ENCODE assay signal across 8 cellular contexts in the genomic region with DNA sequence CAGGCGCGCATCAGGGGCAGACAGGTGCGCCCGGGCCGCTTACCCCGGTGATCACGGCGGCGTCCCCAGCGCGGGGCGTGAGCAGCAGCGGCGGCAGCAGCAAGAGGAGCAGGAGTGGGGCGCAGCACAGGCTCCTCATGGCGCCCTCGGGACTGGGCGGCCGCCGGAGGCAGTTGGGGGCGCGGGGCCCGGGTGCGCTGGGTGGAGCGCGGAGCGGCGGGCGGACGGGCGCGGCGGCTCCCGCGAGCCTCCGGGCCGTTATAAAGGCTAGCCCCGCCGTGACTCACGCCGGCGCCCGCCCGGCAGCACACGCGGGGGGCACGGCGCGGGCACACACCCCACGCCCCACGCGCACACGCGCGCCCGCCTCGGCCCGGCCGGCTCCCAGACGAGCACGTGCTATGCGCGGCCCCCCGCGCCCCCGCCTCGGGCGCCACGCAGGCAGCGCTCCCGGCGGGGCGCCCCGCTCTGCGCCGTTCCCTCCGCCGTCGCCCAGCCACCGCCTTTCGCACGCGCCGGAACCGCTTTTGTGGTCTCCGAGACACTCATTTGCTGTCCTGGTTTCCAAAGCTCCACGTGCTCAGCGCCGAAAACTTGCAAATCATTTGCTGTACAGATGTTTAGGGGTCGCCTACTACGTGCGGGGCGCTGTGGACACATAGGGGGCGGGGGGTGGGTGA. TPM values are rescaled to one million over a fixed set of nuclear protein-coding genes. Genes with fewer than 3 reads are reported as not detected.
DNase-seq lines count a peak whose midpoint lies in the region; ATAC-seq and TF ChIP-seq lines count a peak whose summit lies in the region.

A gene with protein sequence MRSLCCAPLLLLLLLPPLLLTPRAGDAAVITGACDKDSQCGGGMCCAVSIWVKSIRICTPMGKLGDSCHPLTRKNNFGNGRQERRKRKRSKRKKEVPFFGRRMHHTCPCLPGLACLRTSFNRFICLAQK (minus strand): TSS at position 235 of the 680 bp plus-strand sequence. CDS start 96 bp downstream, at position 139.

- H3K27ac ChIP-seq in dorsolateral prefrontal cortex: no peak within 1 kb of the TSS

- ATAC-seq in omental fat pad (ENCODE audit: low FRiP score) (peak; percentile 91), HG02610 (IDR thresholded peaks at IDR 0.05; ENCODE audit: unreplicated experiment) (no peak)

- in situ Hi-C loops in GM13976 (cut with MboI; ENCODE audit: low sequenced_read_pairs, unreplicated experiment): no loop called here

- peaks cover 0 to 68% (median 53%) of the 10 kb centered on the region in 45 donors for H3K27me3 ChIP-seq in dorsolateral prefrontal cortex

- H3K4me3 ChIP-seq in dorsolateral prefrontal cortex: peak within 1 kb of the TSS; percentile 11 to 69 (median 47)

- intact Hi-C loops in dorsolateral prefrontal cortex (cut with DNase I): no loop called here

- TF ChIP-seq CTCF in GM13976 (IDR thresholded peaks at IDR 0.05; ENCODE audit: borderline replicate concordance, control extremely low read depth, extremely low read depth, insufficient read depth, missing control alignments) (no peak), dorsolateral prefrontal cortex (IDR thresholded peaks at IDR 0.05 in 54 of 56, conservative IDR thresholded peaks at IDR 0.05 in 2 of 56; ENCODE audit: low read depth in 1 of 56, partially characterized antibody in 56 of 56) (no peak), omental fat pad (IDR thresholded peaks at IDR 0.05) (no peak)

- DNase-seq in GM13976 (ENCODE audit: low spot score) (peak; percentile 42), T-helper 22 cell (ENCODE audit: low read depth) (peak; percentile 1), dorsolateral prefrontal cortex (no peak), omental fat pad (ENCODE audit: low spot score) (no peak), kidney glomerular epithelial cell (lab: John Stamatoyannopoulos, UW) (no peak), NOMO-1 treated with dmso at 0.1 percent for 144 hours (lab: John Stamatoyannopoulos, UW; ENCODE audit: unreplicated experiment) (no peak)
- no peak for DNase-seq in NK-92 treated with Interleukin-12 subunit alpha and Interleukin-12 subunit beta, amount 100 ng/mL, for 24 hours (lab: John Stamatoyannopoulos, UW)

RNA-seq across cellular contexts. Expression of the gene that starts here (rescaled TPM):
- total RNA-seq in dorsolateral prefrontal cortex (1 to 10 TPM in 13 of 120 experiments, under 1 TPM in 56, not detected in 51; 0.22 to 6.0 (median 0.60) TPM), omental fat pad (1 to 10 TPM in 1 of 4 donors, under 1 TPM in 3; 0.24 to 7.6 (median 0.87) TPM)

Comparison
In these comparisons a context has a peak if more than half of its experiments do, and no peak if none do; other contexts are left out.
1. DNase-seq: peak in GM13976 (single experiment) and T-helper 22 cell (single experiment); none in dorsolateral prefrontal cortex (0 of 10), omental fat pad (single experiment), kidney glomerular epithelial cell (single experiment), NK-92 treated with Interleukin-12 subunit alpha and Interleukin-12 subunit beta, amount 100 ng/mL, for 24 hours (single experiment) and NOMO-1 treated with dmso at 0.1 percent for 144 hours (single experiment).